8 cellular contexts compared by ENCODE assay signal in the genomic region with DNA sequence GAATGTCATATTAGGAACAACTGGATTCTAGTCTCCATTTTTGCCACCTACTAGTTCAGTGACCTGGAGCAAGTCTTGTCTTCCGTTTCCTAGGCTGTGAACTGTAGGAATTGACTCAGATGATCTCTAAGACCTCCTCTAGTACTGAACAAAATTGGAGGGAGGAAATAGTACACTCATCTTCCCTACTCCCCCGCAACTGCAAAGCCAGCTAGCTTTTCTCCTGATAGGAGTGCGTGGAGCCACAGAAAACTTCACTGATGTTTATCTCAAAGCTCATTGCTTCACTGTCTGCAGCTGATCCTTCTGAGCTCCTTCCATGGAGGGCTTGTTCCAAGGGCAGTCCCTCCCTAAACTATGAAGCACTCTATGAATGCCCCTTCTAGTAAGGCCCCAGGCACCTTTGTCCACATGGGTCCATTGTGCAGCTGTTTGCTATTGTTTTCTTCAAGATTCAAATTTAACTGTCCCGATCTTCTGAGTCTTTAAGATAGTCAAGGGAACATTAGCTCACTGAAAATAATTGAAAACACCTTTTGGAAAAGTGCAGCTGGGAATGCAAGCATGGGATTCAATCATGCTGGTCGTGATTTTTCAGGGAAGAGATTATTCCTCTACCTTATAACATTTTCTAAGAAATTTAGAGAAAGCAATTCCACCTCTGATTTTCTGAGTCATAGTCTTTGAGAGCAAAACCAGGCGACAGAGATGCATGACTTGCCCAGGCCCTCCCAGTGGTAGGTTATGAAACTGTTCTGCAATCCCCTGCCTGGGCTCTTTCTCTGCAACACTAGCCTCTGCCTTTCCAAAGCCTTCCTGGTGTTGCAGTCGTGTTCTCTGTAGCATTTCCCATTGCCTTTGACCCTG.
DNase-seq lines count a peak whose midpoint lies in the region; ATAC-seq and TF ChIP-seq lines count a peak whose summit lies in the region.

No MANE protein-coding gene starts in this region.

- H3K27ac Mint-ChIP-seq in activated naive CD8-positive, alpha-beta T cell treated with anti-CD3 and anti-CD28 coated beads, Interleukin-2, amount 50 U/mL, for 24 hours: no peak overlapping the region

- TF ChIP-seq CTCF in HEK293 (tag by site-specific recombination; IDR thresholded peaks at IDR 0.05): no peak
- peak; percentile 26; the same call in 1 of the 2 replicates for TF ChIP-seq CTCF in LNCaP clone FGC (IDR thresholded peaks at IDR 0.05; ENCODE audit: control insufficient read depth, extremely low read depth, insufficient read depth)

- no peaks in the 10 kb centered on the region for H3K9me3 Mint-ChIP-seq in activated naive CD8-positive, alpha-beta T cell treated with anti-CD3 and anti-CD28 coated beads, Interleukin-2, amount 50 U/mL, for 24 hours

- H3K27ac ChIP-seq in HEK293 (ENCODE audit: extremely low read depth, low read depth, low read length): no peak overlapping the region

- H3K9me3 ChIP-seq in HEK293 (ENCODE audit: control insufficient read depth, insufficient read depth, low read depth, low read length): no peaks in the 10 kb centered on the region

- H3K4me1 ChIP-seq in HEK293 (ENCODE audit: control insufficient read depth, insufficient read depth, low read length): no peaks in the 10 kb centered on the region

- ATAC-seq in activated naive CD8-positive, alpha-beta T cell treated with anti-CD3 and anti-CD28 coated beads, Interleukin-2, amount 50 U/mL, for 24 hours: peak; percentile 81

- H3K4me3 Mint-ChIP-seq in activated naive CD8-positive, alpha-beta T cell treated with anti-CD3 and anti-CD28 coated beads, Interleukin-2, amount 50 U/mL, for 24 hours: no peak overlapping the region

- DNase-seq in DMS 273 (lab: John Stamatoyannopoulos, UW; ENCODE audit: unreplicated experiment): peak; percentile 19
- DNase-seq in DMS 273 treated with DMSO at 0.1 percent for 48 hours (lab: John Stamatoyannopoulos, UW): no peak
- DNase-seq in LNCaP clone FGC (ENCODE audit: low read depth): no peak
- no peak for DNase-seq in activated naive CD8-positive, alpha-beta T cell treated with anti-CD3 and anti-CD28 coated beads, Interleukin-2, amount 50 U/mL, for 24 hours
- peak; percentile 80 for DNase-seq in left kidney (ENCODE audit: low read depth, low spot score)
- no peak for DNase-seq in NCI-H1694 treated with DMSO at 0.1 percent for 48 hours (lab: John Stamatoyannopoulos, UW)
- no peak for DNase-seq in DMS79 treated with DMSO at 0.1 percent for 48 hours (lab: John Stamatoyannopoulos, UW)

- H3K36me3 ChIP-seq in HEK293 (ENCODE audit: control insufficient read depth in 2 of 2, insufficient read depth in 1 of 2, low read length in 2 of 2): no peaks in the 10 kb centered on the region

- H3K36me3 Mint-ChIP-seq in activated naive CD8-positive, alpha-beta T cell treated with anti-CD3 and anti-CD28 coated beads, Interleukin-2, amount 50 U/mL, for 24 hours (ENCODE audit: low read depth): peaks cover 9% of the 10 kb centered on the region

- H3K27me3 Mint-ChIP-seq in activated naive CD8-positive, alpha-beta T cell treated with anti-CD3 and anti-CD28 coated beads, Interleukin-2, amount 50 U/mL, for 24 hours: no peaks in the 10 kb centered on the region

- peaks cover 36% of the 10 kb centered on the region for H3K4me1 Mint-ChIP-seq in activated naive CD8-positive, alpha-beta T cell treated with anti-CD3 and anti-CD28 coated beads, Interleukin-2, amount 50 U/mL, for 24 hours

- POLR2A ChIA-PET in HEK293 (lab: Yijun Ruan, JAX): interaction anchor here (1.5 kb wide), 1 partner anchor 13 kb away, joined by 4 read pairs; no protein-coding TSS in a partner anchor

- no peak overlapping the region for H3K4me3 ChIP-seq in HEK293 (ENCODE audit: low read depth, low read length)
- H3K4me3 ChIP-seq in LNCaP clone FGC (ENCODE audit: low read depth, low read length): no peak overlapping the region

- CTCF ChIA-PET in HEK293 (lab: Yijun Ruan, JAX): interaction anchor here (0.7 to 1.7 kb wide), 7 partner anchors 13 to 232 kb away, joined by 3 to 5 read pairs (median 3); no protein-coding TSS in a partner anchor

TF ChIP-seq in HEK293, 187 proteins besides CTCF, POLR2A, EP300 and RAD21:
- no peak for TF ChIP-seq OSR2 (tag by site-specific recombination; IDR thresholded peaks at IDR 0.05)
- TF ChIP-seq ZBTB17 (tag by site-specific recombination; IDR thresholded peaks at IDR 0.05): 0 out of 2 replicates have a peak, but pooled peaks have one; percentile 14

Comparison
In these comparisons a context has a peak if more than half of its experiments do, and no peak if none do; other contexts are left out.
1. DNase-seq: peak in DMS 273 (single experiment) and left kidney (single experiment); none in DMS 273 treated with DMSO at 0.1 percent for 48 hours (single experiment), LNCaP clone FGC (single experiment), activated naive CD8-positive, alpha-beta T cell treated with anti-CD3 and anti-CD28 coated beads, Interleukin-2, amount 50 U/mL, for 24 hours (single experiment), NCI-H1694 treated with DMSO at 0.1 percent for 48 hours (single experiment) and DMS79 treated with DMSO at 0.1 percent for 48 hours (single experiment).